ENCODE assay signal across 1 cellular context in genomic region chr3:153130312-153130977, GRCh38.
TF ChIP-seq lines count a peak whose summit lies in the region.

No MANE protein-coding gene starts in this region.

TF ChIP-seq in HepG2, 621 proteins besides CTCF, POLR2A, EP300 and RAD21 (continued from another document):
- no peak for TF ChIP-seq ZNF280D (CRISPR knock-in tag; IDR thresholded peaks at IDR 0.05)
- TF ChIP-seq CBX2 (IDR thresholded peaks at IDR 0.05; ENCODE audit: low read depth, low read length): 0 out of 2 replicates have a peak, but pooled peaks have one; percentile 57
- no peak for TF ChIP-seq CBX2 (CRISPR knock-in tag; IDR thresholded peaks at IDR 0.05; ENCODE audit: low read depth)
